In genomic region chrX:137855490-137855889, GRCh38 we compare ENCODE assay signal across 1 cellular context.
A peak's percentile ranks its signal among the peaks of the same experiment; 100 is the strongest.
TF ChIP-seq lines count a peak whose summit lies in the region.

No MANE protein-coding gene starts in this region.

TF ChIP-seq in IMR-90, 13 proteins besides CTCF, POLR2A, EP300 and RAD21:
- TF ChIP-seq FOS (IDR thresholded peaks at IDR 0.05; ENCODE audit: low read depth, low read length) (no peak), CEBPB (IDR thresholded peaks at IDR 0.05; ENCODE audit: low read depth, low read length) (peak; percentile 59)
